26 cellular contexts compared by ENCODE assay signal in the genomic region with DNA sequence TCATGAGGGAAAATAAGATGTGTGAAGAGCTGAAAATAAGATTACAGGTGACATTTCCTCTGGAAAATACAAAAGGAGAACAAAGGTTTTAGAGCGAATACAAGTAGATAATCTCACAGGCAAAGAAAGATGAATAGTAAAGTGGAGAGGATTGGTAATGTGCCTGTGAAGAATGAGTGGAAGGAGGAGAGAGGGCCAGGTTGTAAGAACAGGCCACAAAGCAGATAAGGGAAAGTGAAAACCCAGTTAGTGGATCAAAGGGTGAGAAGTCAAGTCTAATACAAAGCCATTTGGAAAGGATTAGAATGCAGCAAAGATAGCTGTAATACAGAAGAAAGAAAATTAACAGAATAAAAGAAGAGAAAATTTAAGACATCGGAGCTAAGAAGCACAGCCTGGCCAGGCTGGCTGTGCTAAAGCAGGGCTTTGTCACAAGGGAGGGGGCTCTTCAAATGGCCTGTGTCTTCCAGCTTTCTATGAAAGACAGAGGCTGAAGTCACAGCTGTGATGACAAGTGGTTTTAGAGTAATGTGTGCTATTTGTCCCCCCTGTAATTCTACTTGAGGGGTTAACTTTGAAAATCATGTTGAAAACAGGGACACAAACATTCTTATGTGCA.
"Had no signal": no experiment of that assay in that cellular context is flagged by ENCODE, and none has a peak within 500 bp of the region (broad histone marks: within the 10 kb centered on the region; RNA-seq: fewer than 3 reads in every experiment).

No MANE protein-coding gene starts in this region.

- H3K4me3 Mint-ChIP-seq: activated naive CD8-positive, alpha-beta T cell; mesothelial cell of epicardium; naive B cell; T-helper 2 cell treated with Interferon-gamma antibody and Interleukin-4, amounts not matched to agents 5 μg/mL and 100 μg/mL, for 36 hours had no signal

- H3K9me3 ChIP-seq: neutrophil, sigmoid colon, suprapubic skin, tibial nerve had no signal

- H3K4me3 ChIP-seq: sigmoid colon, smooth muscle cell, suprapubic skin, tibial nerve had no signal

- H3K4me1 Mint-ChIP-seq: naive B cell had no signal

- H3K36me3 ChIP-seq: neutrophil, sigmoid colon, suprapubic skin, tibial nerve had no signal

- H3K27ac Mint-ChIP-seq: activated naive CD8-positive, alpha-beta T cell; mesothelial cell of epicardium; naive B cell; T-helper 2 cell treated with Interferon-gamma antibody and Interleukin-4, amounts not matched to agents 5 μg/mL and 100 μg/mL, for 36 hours had no signal

- H3K4me1 ChIP-seq: sigmoid colon, suprapubic skin had no signal

- H3K36me3 Mint-ChIP-seq: activated naive CD8-positive, alpha-beta T cell; mesothelial cell of epicardium; naive B cell had no signal

- DNase-seq: activated CD4-positive, alpha-beta T cell treated with anti-CD3 and anti-CD28 coated beads for 4 hours; activated CD4-positive, alpha-beta T cell treated with anti-CD3 and anti-CD28 coated beads, Interleukin-2, amount 50 U/mL, for 4 hours; activated CD8-positive, alpha-beta memory T cell treated with anti-CD3 and anti-CD28 coated beads for 24 hours; activated effector memory CD4-positive, alpha-beta T cell treated with Interleukin-2 at 50 U/mL for 16 hours; activated naive CD4-positive, alpha-beta T cell treated with Interleukin-2 at 50 U/mL for 16 hours; anterior cingulate cortex; dermis blood vessel endothelial cell; effector CD8-positive, alpha-beta T cell; left colon; mammary epithelial cell; naive B cell; sigmoid colon; stimulated activated CD4-positive, alpha-beta T cell treated with anti-CD3 and anti-CD28 coated beads, Interleukin-1b, Interleukin-23, amount 100 ng/mL, for 48 hours; stimulated activated naive CD4-positive, alpha-beta T cell; T-helper 1 cell had no signal

- H3K27ac ChIP-seq: neutrophil, sigmoid colon, suprapubic skin, tibial nerve had no signal

- H3K27me3 Mint-ChIP-seq: activated naive CD8-positive, alpha-beta T cell; naive B cell had no signal

- FAIRE-seq: colon, endometrium, frontal cortex, keratinocyte had no signal

- H3K4me2 ChIP-seq: smooth muscle cell had no signal

- H3K9me3 Mint-ChIP-seq: T-helper 2 cell treated with Interferon-gamma antibody and Interleukin-4, amounts not matched to agents 5 μg/mL and 100 μg/mL, for 36 hours had no signal

- H3K27me3 ChIP-seq: neutrophil, sigmoid colon, suprapubic skin, tibial nerve had no signal
